In genomic region chr12:119700078-119700477, GRCh38 we compare ENCODE assay signal across 20 cellular contexts. TPM values are rescaled to one million over a fixed set of nuclear protein-coding genes. Genes with fewer than 3 reads are reported as not detected.
A peak's percentile ranks its signal among the peaks of the same experiment; 100 is the strongest.
DNase-seq lines count a peak whose midpoint lies in the region; ATAC-seq lines count a peak whose summit lies in the region.
"Had no signal": no experiment of that assay in that cellular context is flagged by ENCODE, and none has a peak within 500 bp of the region (broad histone marks: within the 10 kb centered on the region; RNA-seq: fewer than 3 reads in every experiment).

No MANE protein-coding gene starts in this region.

- intact Hi-C loops in head of caudate nucleus (cut with DNase I) = no loop called here

- H3K27ac ChIP-seq in neuronal stem cell (replicated peaks; ENCODE audit: low read length) = no peak overlapping the region
- H3K27ac ChIP-seq: Peyer's patch, SJSA1 had no signal

- peaks cover 0 to 2% of the 10 kb centered on the region in 2 donors for H3K4me1 ChIP-seq in neuronal stem cell (ENCODE audit: control insufficient read depth in 2 of 2, insufficient read depth in 1 of 2, low read depth in 1 of 2, low read length in 2 of 2)
- H3K4me1 ChIP-seq: Caco-2, HAP-1, SJSA1 had no signal

- WGBS in neuronal stem cell (ENCODE audit: extremely low coverage in 2 of 2, insufficient read length in 2 of 2, insufficient replicate concordance in 1 of 2), 2 donors = no CpG with 5 or more reads among the region's 6 CpGs

- no peaks in the 10 kb centered on the region for H3K27me3 ChIP-seq in neuronal stem cell (ENCODE audit: control insufficient read depth in 3 of 3, insufficient read depth in 3 of 3, low read depth in 1 of 3, low read length in 3 of 3)
- H3K27me3 ChIP-seq: Peyer's patch, SJSA1 had no signal

- no peak overlapping the region for H2BK120ac ChIP-seq in neuronal stem cell (ENCODE audit: low read depth, low read length)

- H4K8ac ChIP-seq in neuronal stem cell (ENCODE audit: low read depth, low read length) = no peak overlapping the region

- ATAC-seq in T-helper 17 cell = no peak
- no peak for ATAC-seq in GM21825 (IDR thresholded peaks at IDR 0.05; ENCODE audit: unreplicated experiment)
- no peak for ATAC-seq in GM21360 (IDR thresholded peaks at IDR 0.05; ENCODE audit: unreplicated experiment)

- peaks cover 41 to 92% of the 10 kb centered on the region in 2 donors for H3K36me3 ChIP-seq in neuronal stem cell (replicated peaks in 1 of 2; ENCODE audit: control insufficient read depth in 2 of 2, insufficient read depth in 2 of 2, low read length in 2 of 2)
- H3K36me3 ChIP-seq: Peyer's patch had no signal

- H3K4me3 ChIP-seq in neuronal stem cell (ENCODE audit: low read length in 2 of 2) = no peak overlapping the region
- H3K4me3 ChIP-seq: HAP-1, Peyer's patch, SJSA1 had no signal

- H3K9me3 ChIP-seq in T-helper 17 cell (ENCODE audit: control insufficient read depth, low read length, poor library complexity, severe bottlenecking) (no peaks in the 10 kb centered on the region), neuronal stem cell (replicated peaks in 1 of 2; ENCODE audit: control insufficient read depth in 2 of 2, insufficient read depth in 1 of 2, low read depth in 1 of 2, low read length in 2 of 2) (no peaks in the 10 kb centered on the region)
- H3K9me3 ChIP-seq: Caco-2, HAP-1, Peyer's patch, SJSA1 had no signal

- no peak overlapping the region for H2BK15ac ChIP-seq in neuronal stem cell (ENCODE audit: low read length)

- no peak overlapping the region for H3K23ac ChIP-seq in neuronal stem cell (ENCODE audit: low read depth, low read length, poor library complexity)

- no peak overlapping the region for H3K4me2 ChIP-seq in neuronal stem cell (ENCODE audit: insufficient read depth, low read length, poor library complexity, severe bottlenecking)

- no peak overlapping the region for H2AK5ac ChIP-seq in neuronal stem cell (ENCODE audit: low read depth, low read length)

- H3K79me1 ChIP-seq in neuronal stem cell (ENCODE audit: low read depth, low read length) = no peaks in the 10 kb centered on the region

- H3K27ac Mint-ChIP-seq in T-helper 17 cell = peak overlapping the region; percentile 34
- H3K27ac Mint-ChIP-seq: B cell, IgD-negative memory B cell had no signal

- DNase-seq in Ammon's horn (ENCODE audit: low spot score) = peak; percentile 51
- DNase-seq in T-helper 17 cell = no peak
- peak in 29 of 42 donors; percentile 21 to 84 (median 50) for DNase-seq in head of caudate nucleus
- peak; percentile 48 for DNase-seq in superior temporal gyrus (ENCODE audit: extremely low spot score)
- no peak for DNase-seq in neuronal stem cell (ENCODE audit: low spot score)
- DNase-seq in cerebellar cortex (ENCODE audit: low spot score) = no peak
- DNase-seq: Caco-2, DMS153, Karpas-422, NCI-H1048, NCI-H1436 treated with DMSO at 0.1 percent for 48 hours, NCI-H2029, NCI-H69, Peyer's patch had no signal

- H3K18ac ChIP-seq in neuronal stem cell (ENCODE audit: low read length) = no peak overlapping the region

- no peak overlapping the region for H3K9ac ChIP-seq in neuronal stem cell (ENCODE audit: low read depth, low read length, poor library complexity)

- no peak overlapping the region for H2AFZ ChIP-seq in neuronal stem cell (ENCODE audit: low read length)

- peaks cover 5% of the 10 kb centered on the region for H3K4me1 Mint-ChIP-seq in T-helper 17 cell
- H3K4me1 Mint-ChIP-seq: B cell had no signal

- H3K36me3 Mint-ChIP-seq in T-helper 17 cell (ENCODE audit: low read depth) = no peaks in the 10 kb centered on the region

- no peak overlapping the region for H2BK12ac ChIP-seq in neuronal stem cell (ENCODE audit: low read length)

- no peak overlapping the region for H3K4ac ChIP-seq in neuronal stem cell (ENCODE audit: low read length)

- H3K4me3 Mint-ChIP-seq in T-helper 17 cell = no peak overlapping the region
- H3K4me3 Mint-ChIP-seq: B cell, IgD-negative memory B cell had no signal

- H4K91ac ChIP-seq in neuronal stem cell (ENCODE audit: low read depth, low read length, poor library complexity) = no peak overlapping the region

- H3K14ac ChIP-seq in neuronal stem cell (ENCODE audit: low read length) = no peak overlapping the region

- H2BK5ac ChIP-seq in neuronal stem cell (ENCODE audit: low read length) = no peak overlapping the region

- H3K27me3 Mint-ChIP-seq in T-helper 17 cell = no peaks in the 10 kb centered on the region
- H3K27me3 Mint-ChIP-seq: B cell, IgD-negative memory B cell had no signal

RNA-seq across cellular contexts. Expression of gene PRKAB1, which starts 32.1 kb away (rescaled TPM):
- total RNA-seq in T-helper 17 cell = 10 to 100 TPM; 20.4 to 28.2 TPM
- polyA plus RNA-seq in neuronal stem cell (2013, experiment 1 of 2) = 25.8 TPM
- polyA plus RNA-seq in neuronal stem cell (2013, experiment 2 of 2) = 28.6 TPM

Comparison
In these comparisons a context has a peak if more than half of its experiments do, and no peak if none do; other contexts are left out.
1. DNase-seq: peak in Ammon's horn (single experiment), head of caudate nucleus (29 of 42) and superior temporal gyrus (single experiment); none in T-helper 17 cell (0 of 3), neuronal stem cell (single experiment) and cerebellar cortex (single experiment).